ENCODE assay signal across 1 cellular context in the genomic region with DNA sequence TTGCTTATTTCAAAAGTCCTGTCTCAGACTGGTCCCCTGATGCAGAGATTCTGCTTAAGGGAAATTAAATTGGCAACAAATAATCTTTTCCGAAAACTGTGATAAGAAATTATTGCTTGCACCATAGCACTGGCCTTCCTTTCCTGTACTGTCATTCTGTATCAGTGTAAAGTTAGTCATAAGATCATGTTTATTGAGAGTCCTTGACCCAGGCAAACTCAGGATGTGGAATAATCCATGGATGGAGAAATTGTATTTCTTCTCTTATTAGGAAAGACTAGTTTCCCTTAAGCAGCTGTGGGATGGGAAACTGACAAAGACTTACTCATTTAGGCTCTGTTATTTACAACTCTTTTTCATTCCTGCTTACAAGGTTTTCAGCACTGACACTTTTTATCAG.
TF ChIP-seq lines count a peak whose summit lies in the region.

No MANE protein-coding gene starts in this region.

TF ChIP-seq in IMR-90, 13 proteins besides CTCF, POLR2A, EP300 and RAD21 (continued from another document):
- TF ChIP-seq MXI1 (IDR thresholded peaks at IDR 0.05; ENCODE audit: borderline replicate concordance, low read depth, low read length) (no peak), USF2 (IDR thresholded peaks at IDR 0.05; ENCODE audit: low read depth, low read length) (no peak), MAFK (IDR thresholded peaks at IDR 0.05; ENCODE audit: low read depth, low read length) (no peak)
